Comparison of ENCODE assay signal across 24 cellular contexts in the genomic region with DNA sequence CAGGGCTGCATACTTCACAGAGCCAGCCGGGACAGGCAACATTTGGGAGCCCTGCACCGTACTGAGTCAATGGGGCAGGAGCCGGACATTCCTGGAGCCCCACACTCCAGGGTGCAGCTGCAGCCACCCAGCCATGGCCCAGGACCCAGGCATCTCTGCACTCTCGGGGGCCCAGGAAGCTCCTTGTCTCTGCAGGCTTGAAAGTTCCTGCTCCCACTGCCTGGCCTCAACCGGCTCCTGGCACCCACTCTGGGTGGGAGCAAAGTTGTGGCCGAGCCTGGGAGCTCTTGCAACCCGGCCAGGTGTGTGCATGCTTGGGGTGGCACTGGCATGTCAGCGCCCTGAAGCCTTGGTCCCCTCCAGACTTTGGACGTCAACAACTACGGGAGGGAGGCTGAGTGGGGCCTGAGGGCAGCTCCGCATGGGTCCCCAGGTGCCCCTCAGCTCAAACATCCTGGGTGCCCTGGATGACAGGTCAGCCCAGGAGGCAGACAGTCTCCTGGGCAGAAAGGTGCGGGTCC.
"Had no signal": no experiment of that assay in that cellular context is flagged by ENCODE, and none has a peak within 500 bp of the region (broad histone marks: within the 10 kb centered on the region; RNA-seq: fewer than 3 reads in every experiment).

No MANE protein-coding gene starts in this region.

- ATAC-seq: activated CD4-positive, CD25-positive, alpha-beta regulatory T cell treated with anti-CD3 and anti-CD28 coated beads, Interleukin-2, amount 50 U/mL, for 24 hours; activated CD8-positive, alpha-beta T cell treated with anti-CD3 and anti-CD28 coated beads for 36 hours; activated naive CD8-positive, alpha-beta T cell treated with anti-CD3 and anti-CD28 coated beads, Interleukin-2, amount 50 U/mL, for 24 hours; Panc1 had no signal

- H3K4me3 ChIP-seq: SJCRH30 had no signal

- H3K9me3 Mint-ChIP-seq: activated naive CD4-positive, alpha-beta T cell treated with anti-CD3 and anti-CD28 coated beads, Interleukin-2, amount 50 U/mL, for 24 hours; brain had no signal

- H3K27me3 ChIP-seq: SJCRH30 had no signal

- H3K27ac Mint-ChIP-seq: activated CD8-positive, alpha-beta T cell treated with anti-CD3 and anti-CD28 coated beads for 36 hours; activated naive CD4-positive, alpha-beta T cell treated with anti-CD3 and anti-CD28 coated beads, Interleukin-2, amount 50 U/mL, for 24 hours; activated naive CD8-positive, alpha-beta T cell treated with anti-CD3 and anti-CD28 coated beads, Interleukin-2, amount 50 U/mL, for 24 hours; activated T-helper 1 cell treated with anti-CD3 and anti-CD28 coated beads, Interleukin-12 subunit alpha, Interleukin-12 subunit beta, Interleukin-2, Interleukin-4 antibody, amounts not matched to agents 30 ng/mL and 10 ng/mL and 1 ng/mL, durations not matched to agents 14 hours and 24 hours and 36 hours; brain; IgD-negative memory B cell; T-helper 1 cell treated with Interleukin-12 subunit alpha and Interleukin-12 subunit beta and Interleukin-4 antibody, amounts not matched to agents 30 μg/mL and 1 μg/mL, for 36 hours had no signal

- H3K9me3 ChIP-seq: SJCRH30 had no signal

- DNase-seq: activated CD4-positive, alpha-beta T cell treated with anti-CD3 and anti-CD28 coated beads for 4 hours; activated CD8-positive, alpha-beta memory T cell treated with anti-CD3 and anti-CD28 coated beads, Interleukin-2, amount 50 U/mL, for 48 hours; activated CD8-positive, alpha-beta T cell treated with anti-CD3 and anti-CD28 coated beads for 36 hours; activated effector memory CD4-positive, alpha-beta T cell treated with Interleukin-2 at 50 U/mL for 16 hours; activated naive CD4-positive, alpha-beta T cell; activated naive CD8-positive, alpha-beta T cell treated with anti-CD3 and anti-CD28 coated beads, Interleukin-2, amount 50 U/mL, for 24 hours; activated T-cell treated with anti-CD3 and anti-CD28 coated beads, Interleukin-2, amount 50 U/mL, for 1 hour; amniotic stem cell; KG1; NCI-H1048; NCI-H2029; NCI-H345; NCI-H510A; NCI-H526 treated with DMSO at 0.1 percent for 48 hours; NCI-H82; RPMI8226; SJCRH30 had no signal

- H3K4me1 Mint-ChIP-seq: activated naive CD4-positive, alpha-beta T cell treated with anti-CD3 and anti-CD28 coated beads, Interleukin-2, amount 50 U/mL, for 24 hours; activated naive CD8-positive, alpha-beta T cell treated with anti-CD3 and anti-CD28 coated beads, Interleukin-2, amount 50 U/mL, for 24 hours; brain had no signal

- H3K36me3 Mint-ChIP-seq: activated naive CD4-positive, alpha-beta T cell treated with anti-CD3 and anti-CD28 coated beads, Interleukin-2, amount 50 U/mL, for 24 hours; brain; IgD-negative memory B cell had no signal

- H3K4me3 Mint-ChIP-seq: activated CD8-positive, alpha-beta T cell treated with anti-CD3 and anti-CD28 coated beads for 36 hours; activated naive CD4-positive, alpha-beta T cell treated with anti-CD3 and anti-CD28 coated beads, Interleukin-2, amount 50 U/mL, for 24 hours; activated naive CD8-positive, alpha-beta T cell treated with anti-CD3 and anti-CD28 coated beads, Interleukin-2, amount 50 U/mL, for 24 hours; activated T-helper 1 cell treated with anti-CD3 and anti-CD28 coated beads, Interleukin-12 subunit alpha, Interleukin-12 subunit beta, Interleukin-2, Interleukin-4 antibody, amounts not matched to agents 30 ng/mL and 10 ng/mL and 1 ng/mL, durations not matched to agents 14 hours and 24 hours and 36 hours; brain; T-helper 1 cell treated with Interleukin-12 subunit alpha and Interleukin-12 subunit beta and Interleukin-4 antibody, amounts not matched to agents 30 μg/mL and 1 μg/mL, for 36 hours had no signal

- H3K27ac ChIP-seq: SJCRH30 had no signal

- H3K36me3 ChIP-seq: SJCRH30 had no signal

- H3K27me3 Mint-ChIP-seq: activated CD8-positive, alpha-beta T cell treated with anti-CD3 and anti-CD28 coated beads for 36 hours; activated naive CD4-positive, alpha-beta T cell treated with anti-CD3 and anti-CD28 coated beads, Interleukin-2, amount 50 U/mL, for 24 hours; activated naive CD8-positive, alpha-beta T cell treated with anti-CD3 and anti-CD28 coated beads, Interleukin-2, amount 50 U/mL, for 24 hours; brain; IgD-negative memory B cell had no signal

- H3K4me1 ChIP-seq: SJCRH30 had no signal
